In the genomic region with DNA sequence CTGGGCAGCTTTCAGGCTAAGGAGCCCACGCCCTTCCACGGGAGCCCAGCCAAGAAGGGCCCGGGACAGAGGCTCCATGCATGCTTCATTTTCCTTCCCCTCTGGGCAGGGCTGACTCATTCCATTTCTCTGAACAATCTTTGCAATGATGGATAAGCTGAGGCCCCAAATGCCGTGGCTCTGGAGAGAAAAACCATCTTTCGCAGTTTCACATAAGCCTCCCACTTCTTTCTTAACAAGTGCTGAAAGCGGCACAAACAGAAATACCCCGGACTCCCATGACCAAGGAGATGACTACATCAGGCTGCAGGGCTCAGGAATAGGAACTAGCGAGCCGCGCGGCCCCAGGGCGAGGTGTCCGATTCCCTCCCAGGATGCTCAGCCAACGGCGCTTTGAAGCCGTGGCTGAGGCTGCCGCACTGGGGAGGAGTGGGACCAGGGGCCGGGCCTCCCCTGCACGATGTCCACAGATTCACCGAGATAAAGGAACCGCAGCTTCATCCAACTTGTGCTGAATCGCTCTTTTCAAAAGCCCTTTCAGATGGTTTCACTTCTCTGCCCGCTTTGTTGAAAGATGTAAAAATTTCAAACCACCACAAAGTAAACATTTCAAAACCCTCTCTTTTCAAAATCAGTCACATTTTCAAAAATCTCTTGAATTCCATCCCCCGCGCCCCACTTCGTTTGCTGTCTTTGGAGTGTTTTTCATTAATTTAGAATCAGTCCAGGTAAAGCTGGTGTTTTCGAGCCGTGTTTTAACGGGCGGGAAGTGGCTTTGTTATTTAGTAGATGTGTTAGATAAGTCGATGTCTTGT, we compare ENCODE assay signal across 8 cellular contexts.
DNase-seq lines count a peak whose midpoint lies in the region; ATAC-seq and TF ChIP-seq lines count a peak whose summit lies in the region.

No MANE protein-coding gene starts in this region.

- no peaks in the 10 kb centered on the region for H3K36me3 Mint-ChIP-seq in CD4-positive, alpha-beta T cell (ENCODE audit: low read depth)
- H3K36me3 Mint-ChIP-seq in HFFc6 (ENCODE audit: low read depth) (no peaks in the 10 kb centered on the region), brain (no peaks in the 10 kb centered on the region)

- H3K27me3 ChIP-seq in CD4-positive, alpha-beta T cell (ENCODE audit: control insufficient read depth, insufficient read depth, low read length) = peaks cover 48% of the 10 kb centered on the region

- peak overlapping the region; percentile 10 for H3K27ac Mint-ChIP-seq in CD4-positive, alpha-beta T cell
- H3K27ac Mint-ChIP-seq in HFFc6 = peak overlapping the region; percentile 70
- H3K27ac Mint-ChIP-seq in brain = peak overlapping the region in 4 of 5 experiments; percentile 54 to 89 (median 73)

- H3K9me3 ChIP-seq in CD4-positive, alpha-beta T cell (ENCODE audit: control insufficient read depth, low read length) = no peaks in the 10 kb centered on the region

- ATAC-seq in CD4-positive, alpha-beta T cell (ENCODE audit: poor library complexity) = peak; percentile 48
- ATAC-seq in HG03469 (IDR thresholded peaks at IDR 0.05; ENCODE audit: unreplicated experiment) (no peak), HG02571 (IDR thresholded peaks at IDR 0.05; ENCODE audit: unreplicated experiment) (no peak)

- H3K27me3 Mint-ChIP-seq in CD4-positive, alpha-beta T cell = peaks cover 70% of the 10 kb centered on the region
- peaks cover 28% of the 10 kb centered on the region for H3K27me3 Mint-ChIP-seq in HFFc6 (ENCODE audit: insufficient read depth)
- peaks cover 31% of the 10 kb centered on the region for H3K27me3 Mint-ChIP-seq in brain

- CTCF ChIA-PET in CD4-positive, alpha-beta T cell (lab: Charles Lee) = interaction anchor here (1.0 to 1.7 kb wide), 4 partner anchors 16 to 41 kb away, joined by 4 to 7 read pairs (median 6); no protein-coding TSS in a partner anchor
- CTCF ChIA-PET in RWPE1 (lab: Yijun Ruan, JAX) = interaction anchor here (0.6 to 8.1 kb wide), 6 partner anchors 9 to 41 kb away, joined by 3 to 60 read pairs (median 4); no protein-coding TSS in a partner anchor

- intact Hi-C loops in CD4-positive, alpha-beta T cell (cut with DNase I, micrococcal nuclease) = no loop called here

- H3K9me3 Mint-ChIP-seq in CD4-positive, alpha-beta T cell = no peaks in the 10 kb centered on the region
- H3K9me3 Mint-ChIP-seq in HFFc6 (no peaks in the 10 kb centered on the region), brain (peaks cover 0 to 6% (median 0%) of the 10 kb centered on the region in 5 experiments)

- DNase-seq in CD4-positive, alpha-beta T cell = no peak
- DNase-seq in HFFc6 (peak; percentile 78), RWPE1 (ENCODE audit: low spot score) (peak; percentile 96), kidney tubule cell (ENCODE audit: low spot score) (peak; percentile 42)
- peak; percentile 21 for DNase-seq in stimulated activated CD4-positive, alpha-beta T cell treated with anti-CD3 and anti-CD28 coated beads, Interleukin-4, amount 100 ng/mL, for 1 hour

- peak overlapping the region; percentile 78 for H3K4me3 Mint-ChIP-seq in CD4-positive, alpha-beta T cell
- H3K4me3 Mint-ChIP-seq in HFFc6 (peak overlapping the region; percentile 91), brain (peak overlapping the region; percentile 67 to 81 (median 74))

- H3K27ac ChIP-seq in CD4-positive, alpha-beta T cell (ENCODE audit: low read depth, low read length) = no peak overlapping the region
- peak overlapping the region; percentile 70 for H3K27ac ChIP-seq in RWPE1

- no peak for TF ChIP-seq CTCF in CD4-positive, alpha-beta T cell (IDR thresholded peaks at IDR 0.05)
- TF ChIP-seq CTCF in HFFc6 (IDR thresholded peaks at IDR 0.05) (no peak), RWPE1 (conservative IDR thresholded peaks at IDR 0.05; ENCODE audit: low read depth) (no peak), brain (conservative IDR thresholded peaks at IDR 0.05) (no peak)

- POLR2A ChIA-PET in CD4-positive, alpha-beta T cell (lab: Charles Lee) = interaction anchor here (1.2 to 1.6 kb wide), 3 partner anchors 41 to 120 kb away, joined by 3 to 5 read pairs (median 4); no protein-coding TSS in a partner anchor
- POLR2A ChIA-PET in RWPE1 (lab: Yijun Ruan, JAX; ENCODE audit: low non-redundant PET) = no interaction called here

- peaks cover 34% of the 10 kb centered on the region for H3K4me1 Mint-ChIP-seq in CD4-positive, alpha-beta T cell (ENCODE audit: low read depth)
- H3K4me1 Mint-ChIP-seq in HFFc6 (ENCODE audit: low read depth) = peaks cover 27% of the 10 kb centered on the region
- H3K4me1 Mint-ChIP-seq in brain = peaks cover 67% of the 10 kb centered on the region

Comparison
In these comparisons a context has a peak if more than half of its experiments do, and no peak if none do; other contexts are left out.
1. DNase-seq: peak in HFFc6 (single experiment), RWPE1 (single experiment), kidney tubule cell (single experiment) and stimulated activated CD4-positive, alpha-beta T cell treated with anti-CD3 and anti-CD28 coated beads, Interleukin-4, amount 100 ng/mL, for 1 hour (single experiment); none in CD4-positive, alpha-beta T cell (0 of 10).
2. H3K27ac Mint-ChIP-seq: peak in every context shown above with its lines; median percentile 73 in brain; 70 in HFFc6; 10 in CD4-positive, alpha-beta T cell.
3. Peak in every context shown above with its lines, with median percentiles within 50 percentile points of each other: H3K4me3 Mint-ChIP-seq.